Comparison of ENCODE assay signal across 10 cellular contexts in genomic region chr1:229229137-229229720, GRCh38. TPM values are rescaled to one million over a fixed set of nuclear protein-coding genes. Genes with fewer than 3 reads are reported as not detected.
A peak's percentile ranks its signal among the peaks of the same experiment; 100 is the strongest.
DNase-seq lines count a peak whose midpoint lies in the region; ATAC-seq and TF ChIP-seq lines count a peak whose summit lies in the region.
"Had no signal": no experiment of that assay in that cellular context is flagged by ENCODE, and none has a peak within 500 bp of the region (broad histone marks: within the 10 kb centered on the region; RNA-seq: fewer than 3 reads in every experiment).

No MANE protein-coding gene starts in this region.

- peak; percentile 33 for ATAC-seq in stimulated activated naive CD8-positive, alpha-beta T cell treated with anti-CD3 and anti-CD28 coated beads, Interleukin-15, amount 100 ng/mL, for 72 hours
- no peak for ATAC-seq in stimulated activated naive CD8-positive, alpha-beta T cell treated with anti-CD3 and anti-CD28 coated beads, Interleukin-15, Interleukin-2, amounts not matched to agents 100 U/mL and 50 U/mL, for 24 hours
- ATAC-seq in HG02884 (IDR thresholded peaks at IDR 0.05; ENCODE audit: unreplicated experiment), result no peak

- 28 to 32% methylated on average over 5 to 7 of the region's 7 CpGs for WGBS in endodermal cell (ENCODE audit: insufficient coverage in 1 of 2, insufficient read length in 1 of 2), 2 experiments

- H3K4me1 Mint-ChIP-seq in stimulated activated naive CD8-positive, alpha-beta T cell treated with anti-CD3 and anti-CD28 coated beads, Interleukin-15, amount 100 ng/mL, for 72 hours, result peaks cover 14% of the 10 kb centered on the region
- H3K4me1 Mint-ChIP-seq in endodermal cell, result peaks cover 41% of the 10 kb centered on the region

- H3K4me3 ChIP-seq in endodermal cell (ENCODE audit: low read length) (no peak overlapping the region), mucosa of stomach (ENCODE audit: low read length) (no peak overlapping the region)
- H3K4me3 ChIP-seq: BLaER1 had no signal

- no peak for TF ChIP-seq CTCF in endodermal cell (conservative IDR thresholded peaks at IDR 0.05)

- H3K36me3 Mint-ChIP-seq in endodermal cell (ENCODE audit: low read depth), result no peaks in the 10 kb centered on the region

- no peaks in the 10 kb centered on the region for H3K36me3 ChIP-seq in endodermal cell (ENCODE audit: control insufficient read depth, insufficient read depth, low read length)
- no peaks in the 10 kb centered on the region for H3K36me3 ChIP-seq in mucosa of stomach (ENCODE audit: control insufficient read depth, insufficient read depth, low read length)
- H3K36me3 ChIP-seq: BLaER1 had no signal

- peaks cover 14% of the 10 kb centered on the region for H3K27me3 ChIP-seq in endodermal cell (ENCODE audit: control insufficient read depth, insufficient read depth, low read length, poor library complexity, severe bottlenecking)
- H3K27me3 ChIP-seq in mucosa of stomach (ENCODE audit: control insufficient read depth, insufficient read depth, low read length), result no peaks in the 10 kb centered on the region

- H3K27ac ChIP-seq in endodermal cell (ENCODE audit: low read depth, low read length), result peak overlapping the region; percentile 9
- H3K27ac ChIP-seq: BLaER1 had no signal

- H3K9ac ChIP-seq in endodermal cell (ENCODE audit: extremely low read depth, low read length, poor library complexity, severe bottlenecking) (no peak overlapping the region), mucosa of stomach (ENCODE audit: low read length) (peak overlapping the region; percentile 52)
- H3K9ac ChIP-seq: BLaER1 had no signal

- H3K27me3 Mint-ChIP-seq in stimulated activated naive CD8-positive, alpha-beta T cell treated with anti-CD3 and anti-CD28 coated beads, Interleukin-15, amount 100 ng/mL, for 72 hours, result no peaks in the 10 kb centered on the region
- H3K27me3 Mint-ChIP-seq in endodermal cell (ENCODE audit: insufficient read depth), result peaks cover 14% of the 10 kb centered on the region

- no peak for DNase-seq in stimulated activated naive CD8-positive, alpha-beta T cell treated with anti-CD3 and anti-CD28 coated beads, Interleukin-15, amount 100 ng/mL, for 72 hours
- DNase-seq in stimulated activated naive CD8-positive, alpha-beta T cell treated with anti-CD3 and anti-CD28 coated beads, Interleukin-15, Interleukin-2, amounts not matched to agents 100 U/mL and 50 U/mL, for 24 hours, result no peak
- DNase-seq in endodermal cell, result peak; percentile 79
- DNase-seq in effector CD8-positive, alpha-beta T cell (lab: John Stamatoyannopoulos, UW), result no peak
- no peak for DNase-seq in stimulated activated naive CD4-positive, alpha-beta T cell (lab: John Stamatoyannopoulos, UW)
- DNase-seq in stimulated activated CD4-positive, alpha-beta T cell treated with anti-CD3 and anti-CD28 coated beads, Interleukin-4, amount 100 ng/mL, for 24 hours, result no peak
- DNase-seq: NCI-H1930 had no signal

- H3K27ac Mint-ChIP-seq in stimulated activated naive CD8-positive, alpha-beta T cell treated with anti-CD3 and anti-CD28 coated beads, Interleukin-15, amount 100 ng/mL, for 72 hours, result no peak overlapping the region
- H3K27ac Mint-ChIP-seq in endodermal cell, result peak overlapping the region; percentile 85

- no peaks in the 10 kb centered on the region for H3K9me3 Mint-ChIP-seq in stimulated activated naive CD8-positive, alpha-beta T cell treated with anti-CD3 and anti-CD28 coated beads, Interleukin-15, amount 100 ng/mL, for 72 hours
- H3K9me3 Mint-ChIP-seq in endodermal cell, result no peaks in the 10 kb centered on the region

- H3K4me1 ChIP-seq in endodermal cell (ENCODE audit: control insufficient read depth, insufficient read depth, low read length) (peaks cover 10% of the 10 kb centered on the region), mucosa of stomach (ENCODE audit: control insufficient read depth, insufficient read depth, low read length) (peaks cover 48% of the 10 kb centered on the region)
- H3K4me1 ChIP-seq: BLaER1 had no signal

- H3K9me3 ChIP-seq in endodermal cell (ENCODE audit: control insufficient read depth, low read length), result no peaks in the 10 kb centered on the region
- no peaks in the 10 kb centered on the region for H3K9me3 ChIP-seq in mucosa of stomach (ENCODE audit: control insufficient read depth, low read length)
- H3K9me3 ChIP-seq: BLaER1 had no signal

- no peak overlapping the region for H3K4me3 Mint-ChIP-seq in stimulated activated naive CD8-positive, alpha-beta T cell treated with anti-CD3 and anti-CD28 coated beads, Interleukin-15, amount 100 ng/mL, for 72 hours
- H3K4me3 Mint-ChIP-seq in endodermal cell, result no peak overlapping the region

RNA-seq across cellular contexts. Expression of gene RAB4A, which starts 41.7 kb away (rescaled TPM):
- total RNA-seq in endodermal cell, result 10 to 100 TPM; 46.2 to 48.9 TPM
- 46.9 TPM for polyA plus RNA-seq in endodermal cell (2013, experiment 1 of 2)
- 43.4 TPM for polyA plus RNA-seq in endodermal cell (2013, experiment 2 of 2)
